ENCODE assay signal across 18 cellular contexts in the genomic region with DNA sequence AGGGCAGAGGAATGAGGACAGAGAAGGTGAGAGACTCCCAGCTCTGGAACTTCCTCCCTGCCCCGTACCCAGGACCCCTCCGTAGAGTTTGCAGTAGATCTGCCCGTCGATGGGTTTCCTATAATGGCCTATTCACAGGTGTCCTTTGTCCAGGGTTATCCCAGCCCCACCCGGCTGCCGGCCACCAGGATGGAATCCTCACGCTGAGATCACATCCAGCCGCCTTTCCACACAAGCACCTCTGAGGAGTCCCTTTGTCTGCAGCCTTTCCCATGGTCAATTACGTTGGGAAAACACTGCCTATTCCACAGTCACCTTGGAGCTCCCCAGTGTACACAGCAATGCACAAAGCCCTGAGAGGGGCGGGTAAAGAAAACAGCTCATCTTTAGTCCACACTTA.
DNase-seq lines count a peak whose midpoint lies in the region; ATAC-seq, FAIRE-seq and TF ChIP-seq lines count a peak whose summit lies in the region.
"Had no signal": no experiment of that assay in that cellular context is flagged by ENCODE, and none has a peak within 500 bp of the region (broad histone marks: within the 10 kb centered on the region; RNA-seq: fewer than 3 reads in every experiment).

No MANE protein-coding gene starts in this region.

- H3K9me2 ChIP-seq in MM.1S (replicated peaks; ENCODE audit: insufficient read depth, low read length): no peaks in the 10 kb centered on the region

- H3K4me2 ChIP-seq in MM.1S (ENCODE audit: low read depth, low read length): peak overlapping the region; percentile 47; the same call in 1 of the 2 replicates
- H3K4me2 ChIP-seq in GM12878 (ENCODE audit: control insufficient read depth, insufficient read depth): peak overlapping the region; percentile 56; the same call in 1 of the 2 replicates

- H4K20me1 ChIP-seq in MM.1S (ENCODE audit: insufficient read depth, low read length): no peaks in the 10 kb centered on the region
- H4K20me1 ChIP-seq in GM12878 (ENCODE audit: control insufficient read depth, insufficient read depth): no peaks in the 10 kb centered on the region

- 87% methylated on average over 10 of the region's 10 CpGs for WGBS in GM12878 (ENCODE audit: insufficient coverage, insufficient replicate concordance, low lambda C conversion rate, missing lambda C conversion rate)
- WGBS in spleen, 5 donors: 82 to 90% (median 88%) methylated on average over 10 of the region's 10 CpGs

- SMC1A ChIA-PET in GM12878 (lab: Charles Lee; ENCODE audit: uncharacterized antibody, unreplicated experiment): interaction anchor here (0.8 to 4.5 kb wide), 13 partner anchors 9 to 67 kb away, joined by 3 to 32 read pairs (median 12); no protein-coding TSS in a partner anchor

- no peak overlapping the region; the same call in 1 of the 2 replicates for H2AFZ ChIP-seq in MM.1S (ENCODE audit: low read length)
- H2AFZ ChIP-seq in GM12878 (ENCODE audit: control insufficient read depth, low read depth, low read length): no peak overlapping the region

- H3K79me2 ChIP-seq in MM.1S (ENCODE audit: low read length) (no peaks in the 10 kb centered on the region), GM12878 (ENCODE audit: control insufficient read depth, insufficient read depth, low read length) (no peaks in the 10 kb centered on the region)

- in situ Hi-C loops in GM12878 (cut with MboI): no loop called here

- TF ChIP-seq EP300 in GM12878 (IDR thresholded peaks at IDR 0.05; ENCODE audit: borderline replicate concordance in 1 of 2, control insufficient read depth in 1 of 2, low read depth in 2 of 2, low read length in 2 of 2): no peak

- H3K4me1 Mint-ChIP-seq in activated naive CD4-positive, alpha-beta T cell treated with anti-CD3 and anti-CD28 coated beads, Interleukin-2, amount 10 ng/mL, durations not matched to agents 7 days and 5 days: peaks cover 98% of the 10 kb centered on the region

- H3K27ac Mint-ChIP-seq in activated naive CD4-positive, alpha-beta T cell treated with anti-CD3 and anti-CD28 coated beads, Interleukin-2, amount 10 ng/mL, durations not matched to agents 7 days and 5 days: peak overlapping the region; percentile 95
- H3K27ac Mint-ChIP-seq in activated naive CD4-positive, alpha-beta T cell treated with anti-CD3 and anti-CD28 coated beads, Interleukin-2, amount 50 U/mL, for 72 hours: no peak overlapping the region

- no peaks in the 10 kb centered on the region for H3K9me3 ChIP-seq in MM.1S (replicated peaks; ENCODE audit: insufficient read depth, low read length)
- H3K9me3 ChIP-seq in GM12878 (replicated peaks; ENCODE audit: control insufficient read depth, insufficient read depth, low read length): no peaks in the 10 kb centered on the region
- H3K9me3 ChIP-seq in spleen: no peaks in the 10 kb centered on the region
- H3K9me3 ChIP-seq: colonic mucosa, neutrophil, sigmoid colon, thyroid gland had no signal

- H3K27me3 ChIP-seq in MM.1S (replicated peaks; ENCODE audit: insufficient read depth, low read length) (no peaks in the 10 kb centered on the region), GM12878 (replicated peaks in 1 of 2; ENCODE audit: control insufficient read depth in 2 of 2, insufficient read depth in 2 of 2, low read length in 1 of 2) (no peaks in the 10 kb centered on the region), spleen (replicated peaks in 1 of 7) (no peaks in the 10 kb centered on the region)
- H3K27me3 ChIP-seq: colonic mucosa, neutrophil, sigmoid colon, thyroid gland had no signal

- intact Hi-C loops in GM12878 (cut with micrococcal nuclease; ENCODE audit: unreplicated experiment) (no loop called here), spleen (cut with DNase I; ENCODE audit: low total_unique reads) (no loop called here), Right ventricle myocardium inferior (cut with DNase I) (no loop called here)

- no peak overlapping the region for H3K4me3 ChIP-seq in MM.1S (ENCODE audit: low read length)
- no peak overlapping the region for H3K4me3 ChIP-seq in GM12878
- no peak overlapping the region for H3K4me3 ChIP-seq in spleen
- H3K4me3 ChIP-seq: colonic mucosa, lung, sigmoid colon, thyroid gland had no signal

- TF ChIP-seq RAD21 in GM12878 (IDR thresholded peaks at IDR 0.05; ENCODE audit: insufficient read depth, low read depth, low read length): no peak

- RAD21 ChIA-PET in GM12878 (lab: Charles Lee; ENCODE audit: unreplicated experiment): interaction anchor here (0.8 to 4.9 kb wide), 12 partner anchors 9 to 135 kb away, joined by 3 to 35 read pairs (median 8); no protein-coding TSS in a partner anchor

- H3K36me3 ChIP-seq in MM.1S (replicated peaks; ENCODE audit: insufficient read depth, low read length): no peaks in the 10 kb centered on the region
- H3K36me3 ChIP-seq in GM12878 (ENCODE audit: control insufficient read depth in 2 of 2, insufficient read depth in 2 of 2, low read length in 1 of 2): no peaks in the 10 kb centered on the region
- H3K36me3 ChIP-seq in spleen: no peaks in the 10 kb centered on the region
- H3K36me3 ChIP-seq: colonic mucosa, neutrophil, sigmoid colon, thyroid gland had no signal

- no peaks in the 10 kb centered on the region for H3K27me3 Mint-ChIP-seq in activated naive CD4-positive, alpha-beta T cell treated with anti-CD3 and anti-CD28 coated beads, Interleukin-2, amount 10 ng/mL, durations not matched to agents 7 days and 5 days

- no peak for FAIRE-seq in GM12878 (lab: Jason Lieb, UNC)

- H3F3A ChIP-seq in MM.1S (ENCODE audit: insufficient read depth, low read length): peaks cover 12% of the 10 kb centered on the region

- no peak for ATAC-seq in activated naive CD4-positive, alpha-beta T cell treated with anti-CD3 and anti-CD28 coated beads, Interleukin-2, amount 50 U/mL, for 72 hours
- ATAC-seq in GM12878: no peak
- ATAC-seq in Right ventricle myocardium inferior: no peak

- TF ChIP-seq POLR2A in GM12878 (IDR thresholded peaks at IDR 0.05; ENCODE audit: low read depth, low read length): no peak
- TF ChIP-seq POLR2A in spleen (IDR thresholded peaks at IDR 0.05): no peak

- H3K36me3 Mint-ChIP-seq in activated naive CD4-positive, alpha-beta T cell treated with anti-CD3 and anti-CD28 coated beads, Interleukin-2, amount 10 ng/mL, durations not matched to agents 7 days and 5 days: peaks cover 10% of the 10 kb centered on the region
- H3K36me3 Mint-ChIP-seq in activated naive CD4-positive, alpha-beta T cell treated with anti-CD3 and anti-CD28 coated beads, Interleukin-2, amount 50 U/mL, for 72 hours: no peaks in the 10 kb centered on the region

- H3K4me3 Mint-ChIP-seq in activated naive CD4-positive, alpha-beta T cell treated with anti-CD3 and anti-CD28 coated beads, Interleukin-2, amount 10 ng/mL, durations not matched to agents 7 days and 5 days: no peak overlapping the region

- TF ChIP-seq CTCF in MM.1S (IDR thresholded peaks at IDR 0.05; ENCODE audit: low read length): no peak
- TF ChIP-seq CTCF in GM12878 (IDR thresholded peaks at IDR 0.05 in 2 of 3, conservative IDR thresholded peaks at IDR 0.05 in 1 of 3; ENCODE audit: control insufficient read depth in 2 of 3, extremely low read depth in 1 of 3, insufficient read depth in 1 of 3, low read depth in 3 of 3, low read length in 3 of 3): no peak
- no peak for TF ChIP-seq CTCF in spleen (IDR thresholded peaks at IDR 0.05 in 8 of 11, conservative IDR thresholded peaks at IDR 0.05 in 3 of 11)

- DNase-seq in activated naive CD4-positive, alpha-beta T cell treated with anti-CD3 and anti-CD28 coated beads, Interleukin-2, amount 10 ng/mL, durations not matched to agents 7 days and 5 days: no peak
- DNase-seq in activated naive CD4-positive, alpha-beta T cell treated with anti-CD3 and anti-CD28 coated beads, Interleukin-2, amount 50 U/mL, for 72 hours (ENCODE audit: low spot score in 2 of 2): no peak
- DNase-seq in MM.1S (no peak), GM12878 (ENCODE audit: low read depth, low spot score) (no peak), spleen (peak; percentile 42), NOMO-1 (lab: John Stamatoyannopoulos, UW; ENCODE audit: unreplicated experiment in 2 of 2) (no peak), Right ventricle myocardium inferior (ENCODE audit: missing footprints) (no peak), hepatic stellate cell (ENCODE audit: low spot score) (no peak)
- DNase-seq: colonic mucosa, erythroblast, Karpas-422, NCI-H1694, NCI-H510A treated with DMSO at 0.1 percent for 48 hours, sigmoid colon, SW 1271, thyroid gland had no signal

- no peaks in the 10 kb centered on the region for H3K9me3 Mint-ChIP-seq in activated naive CD4-positive, alpha-beta T cell treated with anti-CD3 and anti-CD28 coated beads, Interleukin-2, amount 10 ng/mL, durations not matched to agents 7 days and 5 days
- no peaks in the 10 kb centered on the region for H3K9me3 Mint-ChIP-seq in activated naive CD4-positive, alpha-beta T cell treated with anti-CD3 and anti-CD28 coated beads, Interleukin-2, amount 50 U/mL, for 72 hours

- BruUV-seq in GM12878 (replicated peaks; lab: Mats Ljungman, UMichigan): no TSS peak

- H3K9ac ChIP-seq in MM.1S (ENCODE audit: low read length) (no peak overlapping the region), GM12878 (ENCODE audit: control insufficient read depth, insufficient read depth, low read length) (no peak overlapping the region)

- CTCF ChIA-PET in activated naive CD4-positive, alpha-beta T cell treated with anti-CD3 and anti-CD28 coated beads, Interleukin-2, amount 10 ng/mL, durations not matched to agents 7 days and 5 days (lab: Charles Lee): interaction anchor here (1.3 to 2.5 kb wide), 4 partner anchors 9 to 75 kb away, joined by 3 to 11 read pairs (median 5); no protein-coding TSS in a partner anchor
- CTCF ChIA-PET in GM12878 (lab: Yijun Ruan, JAX): interaction anchor here (0.6 to 4.2 kb wide), 7 partner anchors 16 to 137 kb away, joined by 3 to 17 read pairs (median 9); no protein-coding TSS in a partner anchor

- no peak overlapping the region for H3K27ac ChIP-seq in MM.1S (ENCODE audit: low read length)
- peak overlapping the region; percentile 27; the same call in 1 of the 2 replicates for H3K27ac ChIP-seq in GM12878 (ENCODE audit: control insufficient read depth, insufficient read depth)
- H3K27ac ChIP-seq in spleen: peak overlapping the region in 3 of 8 donors; percentile 64 to 80 (median 69)
- H3K27ac ChIP-seq: colonic mucosa, neutrophil, sigmoid colon, thyroid gland had no signal

- peaks cover 45% of the 10 kb centered on the region for H3K4me1 ChIP-seq in MM.1S (ENCODE audit: low read length)
- peaks cover 48% of the 10 kb centered on the region for H3K4me1 ChIP-seq in GM12878 (ENCODE audit: control insufficient read depth, insufficient read depth, low read length)
- H3K4me1 ChIP-seq in spleen: peaks cover 25 to 50% (median 43%) of the 10 kb centered on the region in 6 donors
- H3K4me1 ChIP-seq: colonic mucosa had no signal

- POLR2A ChIA-PET in GM12878 (lab: Charles Lee): interaction anchor here (0.5 to 4.3 kb wide), 12 partner anchors 9 to 76 kb away, joined by 3 to 37 read pairs (median 6); no protein-coding TSS in a partner anchor

TF ChIP-seq in GM12878, 131 proteins besides CTCF, POLR2A, EP300 and RAD21 (continues in another document):
- no peak for TF ChIP-seq CREM (IDR thresholded peaks at IDR 0.05; ENCODE audit: low read depth)
- no peak for TF ChIP-seq KLF5 (IDR thresholded peaks at IDR 0.05; ENCODE audit: partially characterized antibody)
- no peak for TF ChIP-seq ZNF622 (IDR thresholded peaks at IDR 0.05)
